12 cellular contexts compared by ENCODE assay signal in the genomic region with DNA sequence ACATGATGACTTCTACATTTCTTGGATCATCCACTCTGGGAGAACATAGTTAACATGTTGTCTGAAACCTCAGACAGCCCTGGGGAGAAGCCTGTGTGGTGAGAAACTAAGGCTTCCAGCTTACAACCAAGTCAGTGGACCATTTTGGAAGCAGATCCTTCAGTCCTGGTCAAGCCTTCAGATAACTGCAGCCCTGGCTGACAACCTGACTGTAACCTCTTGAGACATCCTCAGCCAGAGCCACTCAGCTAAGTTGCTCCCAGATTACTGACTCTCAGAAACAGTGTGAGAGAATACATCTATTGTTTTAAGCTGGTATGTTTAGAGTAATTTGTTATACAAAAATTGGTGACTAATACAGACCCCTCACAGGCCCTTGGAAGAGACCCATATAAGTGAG.
"Had no signal": no experiment of that assay in that cellular context is flagged by ENCODE, and none has a peak within 500 bp of the region (broad histone marks: within the 10 kb centered on the region; RNA-seq: fewer than 3 reads in every experiment).

No MANE protein-coding gene starts in this region.

- DNase-seq: activated CD8-positive, alpha-beta memory T cell treated with anti-CD3 and anti-CD28 coated beads, Interleukin-2, amount 50 U/mL, for 48 hours; activated CD8-positive, alpha-beta T cell treated with anti-CD3 and anti-CD28 coated beads, Interleukin-2, amount 10 ng/mL, durations not matched to agents 7 days and 5 days; activated naive CD8-positive, alpha-beta T cell treated with anti-CD3 and anti-CD28 coated beads, Interleukin-2, amount 10 ng/mL, durations not matched to agents 7 days and 5 days; aorta; colonic mucosa; mesendoderm; ovary; T1000; transverse colon had no signal

- ATAC-seq: activated CD8-positive, alpha-beta T cell treated with anti-CD3 and anti-CD28 coated beads, Interleukin-2, amount 10 ng/mL, durations not matched to agents 7 days and 5 days had no signal

- H3K4me3 ChIP-seq: cardiac muscle cell, colonic mucosa, ovary, skin epidermis, transverse colon had no signal

- H3K36me3 ChIP-seq: cardiac muscle cell, colonic mucosa, ovary, transverse colon had no signal

- H3K27me3 ChIP-seq: cardiac muscle cell, colonic mucosa, ovary, transverse colon had no signal

- H3K27ac ChIP-seq: cardiac muscle cell, colonic mucosa, ovary, skin epidermis, transverse colon, VCaP had no signal

- H3K4me1 ChIP-seq: colonic mucosa, transverse colon had no signal

- H3K9me3 ChIP-seq: colonic mucosa, ovary, transverse colon had no signal
